11 cellular contexts compared by ENCODE assay signal in genomic region chr14:59246566-59246965, GRCh38.
"Had no signal": no experiment of that assay in that cellular context is flagged by ENCODE, and none has a peak within 500 bp of the region (broad histone marks: within the 10 kb centered on the region; RNA-seq: fewer than 3 reads in every experiment).

No MANE protein-coding gene starts in this region.

- H3K4me3 ChIP-seq: ascending aorta, colonic mucosa, neural progenitor cell, tibial artery, vagina had no signal

- H3K27me3 ChIP-seq: ascending aorta, colonic mucosa, neural progenitor cell, tibial artery, vagina had no signal

- H3K9me3 ChIP-seq: ascending aorta, colonic mucosa, tibial artery, vagina had no signal

- H3K4me1 ChIP-seq: colonic mucosa had no signal

- DNase-seq: activated CD4-positive, alpha-beta T cell treated with anti-CD3 and anti-CD28 coated beads for 36 hours; activated CD8-positive, alpha-beta memory T cell treated with anti-CD3 and anti-CD28 coated beads, Interleukin-2, amount 50 U/mL, for 48 hours; activated CD8-positive, alpha-beta T cell treated with anti-CD3 and anti-CD28 coated beads for 36 hours; colonic mucosa; left ventricle myocardium superior; mesendoderm; small intestine; tibial artery had no signal

- H3K27ac Mint-ChIP-seq: activated CD4-positive, alpha-beta T cell treated with anti-CD3 and anti-CD28 coated beads for 36 hours; activated CD8-positive, alpha-beta T cell treated with anti-CD3 and anti-CD28 coated beads for 36 hours; neural progenitor cell had no signal

- H3K4me3 Mint-ChIP-seq: activated CD4-positive, alpha-beta T cell treated with anti-CD3 and anti-CD28 coated beads for 36 hours; activated CD8-positive, alpha-beta T cell treated with anti-CD3 and anti-CD28 coated beads for 36 hours; neural progenitor cell had no signal

- H3K27me3 Mint-ChIP-seq: activated CD4-positive, alpha-beta T cell treated with anti-CD3 and anti-CD28 coated beads for 36 hours; activated CD8-positive, alpha-beta T cell treated with anti-CD3 and anti-CD28 coated beads for 36 hours had no signal

- H3K36me3 ChIP-seq: ascending aorta, colonic mucosa, neural progenitor cell, tibial artery, vagina had no signal

- ATAC-seq: activated CD4-positive, alpha-beta T cell treated with anti-CD3 and anti-CD28 coated beads for 36 hours; activated CD8-positive, alpha-beta T cell treated with anti-CD3 and anti-CD28 coated beads for 36 hours; left ventricle myocardium superior had no signal

- H3K9me3 Mint-ChIP-seq: activated CD8-positive, alpha-beta T cell treated with anti-CD3 and anti-CD28 coated beads for 36 hours had no signal

- H3K27ac ChIP-seq: ascending aorta, colonic mucosa, neural progenitor cell, tibial artery, vagina had no signal
